In genomic region chr7:70830426-70830825, GRCh38 we compare ENCODE assay signal across 20 cellular contexts.
DNase-seq lines count a peak whose midpoint lies in the region; ATAC-seq, FAIRE-seq and TF ChIP-seq lines count a peak whose summit lies in the region.
"Had no signal": no experiment of that assay in that cellular context is flagged by ENCODE, and none has a peak within 500 bp of the region (broad histone marks: within the 10 kb centered on the region; RNA-seq: fewer than 3 reads in every experiment).

No MANE protein-coding gene starts in this region.

- intact Hi-C loops in right lobe of liver (cut with DNase I): no loop called here

- peak in 3 of 4 donors; percentile 77 to 91 (median 86) for ATAC-seq in right lobe of liver
- ATAC-seq: HCT116 had no signal

- peaks cover 4% of the 10 kb centered on the region for H3K27me3 Mint-ChIP-seq in glutamatergic neuron (ENCODE audit: unreplicated experiment)
- H3K27me3 Mint-ChIP-seq: CD4-positive, CD25-positive, alpha-beta regulatory T cell had no signal

- TF ChIP-seq CTCF in glutamatergic neuron (IDR thresholded peaks at IDR 0.05; ENCODE audit: partially characterized antibody, unreplicated experiment): no peak
- no peak for TF ChIP-seq CTCF in right lobe of liver (IDR thresholded peaks at IDR 0.05)
- no peak for TF ChIP-seq CTCF in suprapubic skin (IDR thresholded peaks at IDR 0.05)

- 35% methylated on average over 7 of the region's 7 CpGs for WGBS in right lobe of liver (ENCODE audit: insufficient coverage, low coverage, low lambda C conversion rate, missing lambda C conversion rate)
- WGBS in suprapubic skin: 87% methylated on average over 7 of the region's 7 CpGs

- DNase-seq in SK-N-MC (ENCODE audit: low read depth, low spot score): no peak
- no peak for DNase-seq in glutamatergic neuron
- DNase-seq in right lobe of liver: peak in 2 of 3 donors; percentile 46 to 61
- no peak for DNase-seq in HUDEP-2 (lab: John Stamatoyannopoulos, UW; ENCODE audit: unreplicated experiment in 76 of 76)
- no peak for DNase-seq in SHP77 (lab: John Stamatoyannopoulos, UW)
- no peak for DNase-seq in frontal cortex (ENCODE audit: low spot score in 2 of 2)
- DNase-seq in suprapubic skin (ENCODE audit: low spot score in 2 of 2): no peak
- DNase-seq: Caco-2; CD4-positive, CD25-positive, alpha-beta regulatory T cell; CD8-positive, alpha-beta memory T cell; GDM1; HFFc6; KG1 had no signal

- H3K4me1 ChIP-seq in BLaER1: peaks cover 7% of the 10 kb centered on the region
- H3K4me1 ChIP-seq in right lobe of liver: peaks cover 0 to 10% (median 5%) of the 10 kb centered on the region in 4 donors
- H3K4me1 ChIP-seq in suprapubic skin: peaks cover 5% of the 10 kb centered on the region
- H3K4me1 ChIP-seq: A549, Caco-2 had no signal

- H3K27ac Mint-ChIP-seq in glutamatergic neuron (ENCODE audit: unreplicated experiment): peak overlapping the region; percentile 36
- H3K27ac Mint-ChIP-seq: CD4-positive, CD25-positive, alpha-beta regulatory T cell; CD8-positive, alpha-beta memory T cell; HFFc6 had no signal

- H3K4me3 Mint-ChIP-seq in glutamatergic neuron (ENCODE audit: unreplicated experiment): no peak overlapping the region
- H3K4me3 Mint-ChIP-seq: CD4-positive, CD25-positive, alpha-beta regulatory T cell; HFFc6 had no signal

- peaks cover 14% of the 10 kb centered on the region for H3K36me3 Mint-ChIP-seq in glutamatergic neuron (ENCODE audit: unreplicated experiment)
- H3K36me3 Mint-ChIP-seq: CD4-positive, CD25-positive, alpha-beta regulatory T cell had no signal

- H3K9me3 Mint-ChIP-seq in glutamatergic neuron (ENCODE audit: unreplicated experiment): peaks cover 5% of the 10 kb centered on the region
- H3K9me3 Mint-ChIP-seq: CD8-positive, alpha-beta memory T cell; HFFc6 had no signal

- H4K20me1 ChIP-seq in BLaER1: no peaks in the 10 kb centered on the region

- TF ChIP-seq POLR2A in right lobe of liver (IDR thresholded peaks at IDR 0.05) (no peak), suprapubic skin (IDR thresholded peaks at IDR 0.05) (no peak)

- H3K4me3 ChIP-seq in BLaER1: no peak overlapping the region
- no peak overlapping the region for H3K4me3 ChIP-seq in SK-N-MC
- H3K4me3 ChIP-seq in right lobe of liver: no peak overlapping the region
- H3K4me3 ChIP-seq in suprapubic skin: no peak overlapping the region
- H3K4me3 ChIP-seq: A549 had no signal

- peak overlapping the region; percentile 82; the same call in 1 of the 2 replicates for H3K4me2 ChIP-seq in BLaER1
- H3K4me2 ChIP-seq: A549 had no signal

- no peak overlapping the region for H3K9ac ChIP-seq in BLaER1
- H3K9ac ChIP-seq in SK-N-MC (ENCODE audit: insufficient read length): no peak overlapping the region

- no peak for FAIRE-seq in frontal cortex (lab: Jason Lieb, UNC)
- FAIRE-seq: A549, D721Med, GM12892, HTR-8/SVneo had no signal

- no peaks in the 10 kb centered on the region for H3K36me3 ChIP-seq in BLaER1
- H3K36me3 ChIP-seq in SK-N-MC (ENCODE audit: insufficient read depth, low read length): no peaks in the 10 kb centered on the region
- H3K36me3 ChIP-seq in right lobe of liver: no peaks in the 10 kb centered on the region
- H3K36me3 ChIP-seq in suprapubic skin: no peaks in the 10 kb centered on the region

- TF ChIP-seq EP300 in suprapubic skin (IDR thresholded peaks at IDR 0.05): no peak

- H3K27me3 ChIP-seq in BLaER1: peaks cover 8% of the 10 kb centered on the region; the same call in 1 of the 2 replicates
- no peaks in the 10 kb centered on the region for H3K27me3 ChIP-seq in right lobe of liver
- peaks cover 16% of the 10 kb centered on the region for H3K27me3 ChIP-seq in suprapubic skin

- H3K9me3 ChIP-seq in BLaER1 (peaks cover under 1% of the 10 kb centered on the region; the same call in 1 of the 2 replicates), SK-N-MC (ENCODE audit: low read depth, low read length) (no peaks in the 10 kb centered on the region; the same call in 1 of the 2 replicates), right lobe of liver (no peaks in the 10 kb centered on the region), suprapubic skin (no peaks in the 10 kb centered on the region)
- H3K9me3 ChIP-seq: Caco-2 had no signal

- peaks cover 6% of the 10 kb centered on the region for H3K4me1 Mint-ChIP-seq in glutamatergic neuron (ENCODE audit: low read depth, unreplicated experiment)

- H3K27ac ChIP-seq in BLaER1 (no peak overlapping the region), SK-N-MC (peak overlapping the region; percentile 91), right lobe of liver (peak overlapping the region in 2 of 3 donors; percentile 13 to 31), suprapubic skin (no peak overlapping the region)
- H3K27ac ChIP-seq: 22Rv1, A549 had no signal

Comparison
In these comparisons a context has a peak if more than half of its experiments do, and no peak if none do; other contexts are left out.
1. H3K27ac ChIP-seq: peak in SK-N-MC (single experiment) and right lobe of liver (2 of 3); none in BLaER1 (single experiment) and suprapubic skin (single experiment).
2. DNase-seq: peak in right lobe of liver (2 of 3); none in SK-N-MC (single experiment), glutamatergic neuron (single experiment), HUDEP-2 (0 of 76), SHP77 (0 of 2), frontal cortex (0 of 2) and suprapubic skin (0 of 2).